Comparison of ENCODE assay signal across 7 cellular contexts in genomic region chr1:95806171-95806570, GRCh38.
"Had no signal": no experiment of that assay in that cellular context is flagged by ENCODE, and none has a peak within 500 bp of the region (broad histone marks: within the 10 kb centered on the region; RNA-seq: fewer than 3 reads in every experiment).

No MANE protein-coding gene starts in this region.

- H3K9ac ChIP-seq: KMS-11 had no signal

- H3K4me3 ChIP-seq: K562 had no signal

- ATAC-seq: HepG2, K562 had no signal

- H3K27ac ChIP-seq: HL-60, KMS-11 had no signal

- DNase-seq: IMR-90, KBM-7, KG1 had no signal
